Comparison of ENCODE assay signal across 9 cellular contexts in the genomic region with DNA sequence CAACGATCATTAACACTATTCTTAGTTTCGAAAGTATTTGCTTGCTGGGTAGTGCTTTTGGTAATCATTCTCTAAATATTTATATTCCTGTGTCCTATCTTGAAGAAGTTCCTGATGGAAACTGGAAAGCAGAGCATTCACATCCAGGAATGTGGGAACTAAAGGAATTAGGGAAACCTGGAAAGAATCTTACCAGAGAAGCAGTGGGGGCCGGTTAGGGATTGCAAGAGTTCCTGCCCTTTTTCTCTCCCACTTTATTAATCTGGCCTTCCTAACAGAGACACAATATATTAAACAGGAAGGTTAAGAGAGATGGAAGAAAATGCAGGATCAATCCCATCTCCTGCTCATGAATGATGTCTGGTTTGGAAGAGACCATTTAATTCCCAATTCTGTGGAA. TPM values are rescaled to one million over a fixed set of nuclear protein-coding genes. Genes with fewer than 3 reads are reported as not detected.
DNase-seq lines count a peak whose midpoint lies in the region; ATAC-seq and TF ChIP-seq lines count a peak whose summit lies in the region.
"Had no signal": no experiment of that assay in that cellular context is flagged by ENCODE, and none has a peak within 500 bp of the region (broad histone marks: within the 10 kb centered on the region; RNA-seq: fewer than 3 reads in every experiment).

No MANE protein-coding gene starts in this region.

- H3K4me2 ChIP-seq in DOHH2 (ENCODE audit: low read length) (peak overlapping the region; percentile 21; the same call in 1 of the 2 replicates), parathyroid adenoma (ENCODE audit: low read length) (peak overlapping the region; percentile 45)

- H3K9me2 ChIP-seq in DOHH2 (replicated peaks; ENCODE audit: control insufficient read depth, low read length), result no peaks in the 10 kb centered on the region

- H3K27ac ChIP-seq in DOHH2 (ENCODE audit: low read depth, low read length) (no peak overlapping the region), Peyer's patch (peak overlapping the region in 3 of 4 donors; percentile 75 to 97 (median 86)), parathyroid adenoma (no peak overlapping the region)

- H3K79me2 ChIP-seq in DOHH2 (ENCODE audit: control insufficient read depth, low read length) (no peaks in the 10 kb centered on the region), parathyroid adenoma (no peaks in the 10 kb centered on the region)

- no peaks in the 10 kb centered on the region for H3F3A ChIP-seq in DOHH2 (ENCODE audit: control insufficient read depth, insufficient read depth)

- H3K36me3 ChIP-seq in DOHH2 (ENCODE audit: control insufficient read depth, low read length) (no peaks in the 10 kb centered on the region), Peyer's patch (no peaks in the 10 kb centered on the region), parathyroid adenoma (ENCODE audit: control insufficient read depth, insufficient read depth, low read length) (no peaks in the 10 kb centered on the region)

- DNase-seq in Peyer's patch, result no peak
- no peak for DNase-seq in epithelial cell of proximal tubule (ENCODE audit: low read depth)
- DNase-seq in activated effector memory CD4-positive, alpha-beta T cell treated with anti-CD3 and anti-CD28 coated beads, Interleukin-2, amount 50 U/mL, for 16 hours, result no peak
- DNase-seq in activated gamma-delta T cell treated with Interleukin-2 at 50 U/mL for 16 hours, result no peak
- DNase-seq in NOMO-1 (lab: John Stamatoyannopoulos, UW; ENCODE audit: unreplicated experiment in 2 of 2), result no peak
- DNase-seq: NCI-H345 had no signal

- H3K27me3 ChIP-seq in DOHH2 (ENCODE audit: control insufficient read depth, low read length) (peaks cover 27% of the 10 kb centered on the region), Peyer's patch (no peaks in the 10 kb centered on the region), parathyroid adenoma (ENCODE audit: control insufficient read depth, insufficient read depth, low read length) (no peaks in the 10 kb centered on the region)

- no peaks in the 10 kb centered on the region for H3K9me3 ChIP-seq in DOHH2 (ENCODE audit: control insufficient read depth, insufficient read depth, low read length)
- no peaks in the 10 kb centered on the region for H3K9me3 ChIP-seq in Peyer's patch
- no peaks in the 10 kb centered on the region for H3K9me3 ChIP-seq in parathyroid adenoma (ENCODE audit: control insufficient read depth, low read length)

- H3K9ac ChIP-seq in parathyroid adenoma, result no peak overlapping the region

- H4K20me1 ChIP-seq in DOHH2 (ENCODE audit: control insufficient read depth, insufficient read depth, low read depth, low read length), result no peaks in the 10 kb centered on the region

- H3K4me3 ChIP-seq in DOHH2 (ENCODE audit: low read length) (no peak overlapping the region), Peyer's patch (peak overlapping the region in 2 of 4 donors; percentile 73 to 78), epithelial cell of proximal tubule (ENCODE audit: low read depth, low read length) (peak overlapping the region; percentile 62), parathyroid adenoma (ENCODE audit: low read depth, low read length) (no peak overlapping the region)

- no peak for ATAC-seq in GM18867 (IDR thresholded peaks at IDR 0.05; ENCODE audit: unreplicated experiment)

- peak overlapping the region; percentile 69 for H2AFZ ChIP-seq in parathyroid adenoma

- TF ChIP-seq CTCF in DOHH2 (IDR thresholded peaks at IDR 0.05; ENCODE audit: low read depth, low read length, poor library complexity, severe bottlenecking) (no peak), Peyer's patch (IDR thresholded peaks at IDR 0.05) (no peak), epithelial cell of proximal tubule (conservative IDR thresholded peaks at IDR 0.05; ENCODE audit: low read depth, low read length) (no peak), parathyroid adenoma (IDR thresholded peaks at IDR 0.05) (no peak)

- H3K4me1 ChIP-seq in DOHH2 (ENCODE audit: control insufficient read depth, low read length), result peaks cover 9% of the 10 kb centered on the region; the same call in 1 of the 2 replicates
- peaks cover 0 to 39% (median 4%) of the 10 kb centered on the region in 4 donors for H3K4me1 ChIP-seq in Peyer's patch
- H3K4me1 ChIP-seq in parathyroid adenoma, result peaks cover 14% of the 10 kb centered on the region

- TF ChIP-seq POLR2A in Peyer's patch (IDR thresholded peaks at IDR 0.05), result no peak

RNA-seq across cellular contexts. Expression of gene C4orf51, which starts 52.1 kb away (rescaled TPM):
- total RNA-seq in Peyer's patch (not detected), epithelial cell of proximal tubule (not detected in 2 replicates)

Comparison
In these comparisons a context has a peak if more than half of its experiments do, and no peak if none do; other contexts are left out.
1. H3K27ac ChIP-seq: peak in Peyer's patch (3 of 4); none in DOHH2 (single experiment) and parathyroid adenoma (single experiment).